Comparison of ENCODE assay signal across 16 cellular contexts in genomic region chr9:129914051-129914450, GRCh38.
A peak's percentile ranks its signal among the peaks of the same experiment; 100 is the strongest.
DNase-seq lines count a peak whose midpoint lies in the region; ATAC-seq and TF ChIP-seq lines count a peak whose summit lies in the region.
"Had no signal": no experiment of that assay in that cellular context is flagged by ENCODE, and none has a peak within 500 bp of the region (broad histone marks: within the 10 kb centered on the region; RNA-seq: fewer than 3 reads in every experiment).

No MANE protein-coding gene starts in this region.

- ATAC-seq in activated T-cell treated with anti-CD3 and anti-CD28 coated beads, Interleukin-2, amount 50 U/mL, for 72 hours (replicated peaks in 1 of 2): no peak
- no peak for ATAC-seq in activated B cell treated with CpG ODN at 0.5 μM for 24 hours (ENCODE audit: low read depth)
- no peak for ATAC-seq in naive thymus-derived CD4-positive, alpha-beta T cell

- H3K36me3 Mint-ChIP-seq in activated T-cell treated with anti-CD3 and anti-CD28 coated beads, Interleukin-2, amount 50 U/mL, for 72 hours (ENCODE audit: insufficient read depth in 2 of 2): peaks cover 16 to 51% of the 10 kb centered on the region in 2 donors
- peaks cover 3 to 73% (median 20%) of the 10 kb centered on the region in 3 donors for H3K36me3 Mint-ChIP-seq in CD8-positive, alpha-beta memory T cell
- peaks cover 78% of the 10 kb centered on the region for H3K36me3 Mint-ChIP-seq in activated B cell treated with CpG ODN at 0.5 μM for 24 hours (ENCODE audit: low read depth)
- peaks cover 5 to 37% (median 28%) of the 10 kb centered on the region in 5 donors for H3K36me3 Mint-ChIP-seq in naive thymus-derived CD4-positive, alpha-beta T cell

- H3K36me3 ChIP-seq in CD8-positive, alpha-beta memory T cell (ENCODE audit: insufficient read depth, low read length): peaks cover 24% of the 10 kb centered on the region
- peaks cover 8 to 53% (median 13%) of the 10 kb centered on the region in 3 experiments for H3K36me3 ChIP-seq in naive thymus-derived CD4-positive, alpha-beta T cell (ENCODE audit: control insufficient read depth in 2 of 3, insufficient read depth in 3 of 3, low read length in 3 of 3)

- peak overlapping the region; percentile 68 for H3K27ac Mint-ChIP-seq in activated T-cell treated with anti-CD3 and anti-CD28 coated beads, Interleukin-2, amount 50 U/mL, for 72 hours
- peak overlapping the region in 7 of 8 donors; percentile 43 to 63 (median 60) for H3K27ac Mint-ChIP-seq in CD8-positive, alpha-beta memory T cell
- H3K27ac Mint-ChIP-seq in activated B cell treated with CpG ODN at 0.5 μM for 24 hours: peak overlapping the region; percentile 30
- H3K27ac Mint-ChIP-seq in naive thymus-derived CD4-positive, alpha-beta T cell: peak overlapping the region in 5 of 9 donors; percentile 22 to 86 (median 53)
- H3K27ac Mint-ChIP-seq: B cell had no signal

- no peaks in the 10 kb centered on the region for H3K27me3 ChIP-seq in CD8-positive, alpha-beta memory T cell (ENCODE audit: insufficient read depth, low read length, poor library complexity, severe bottlenecking)
- H3K27me3 ChIP-seq in naive thymus-derived CD4-positive, alpha-beta T cell (ENCODE audit: control insufficient read depth in 2 of 2, insufficient read depth in 2 of 2, low read length in 2 of 2): no peaks in the 10 kb centered on the region

- intact Hi-C loops in activated B cell treated with CpG ODN at 0.5 μM for 24 hours (cut with micrococcal nuclease): no loop called here
- intact Hi-C loops in naive thymus-derived CD4-positive, alpha-beta T cell (cut with micrococcal nuclease): no loop called here

- peaks cover 29% of the 10 kb centered on the region for H3K4me1 Mint-ChIP-seq in activated T-cell treated with anti-CD3 and anti-CD28 coated beads, Interleukin-2, amount 50 U/mL, for 72 hours (ENCODE audit: low read depth)
- peaks cover 23 to 41% (median 34%) of the 10 kb centered on the region in 3 donors for H3K4me1 Mint-ChIP-seq in CD8-positive, alpha-beta memory T cell
- peaks cover 18% of the 10 kb centered on the region for H3K4me1 Mint-ChIP-seq in activated B cell treated with CpG ODN at 0.5 μM for 24 hours
- peaks cover 6 to 38% (median 20%) of the 10 kb centered on the region in 7 donors for H3K4me1 Mint-ChIP-seq in naive thymus-derived CD4-positive, alpha-beta T cell

- H3K9me3 Mint-ChIP-seq in activated T-cell treated with anti-CD3 and anti-CD28 coated beads, Interleukin-2, amount 50 U/mL, for 72 hours: no peaks in the 10 kb centered on the region
- H3K9me3 Mint-ChIP-seq in CD8-positive, alpha-beta memory T cell: no peaks in the 10 kb centered on the region
- H3K9me3 Mint-ChIP-seq in activated B cell treated with CpG ODN at 0.5 μM for 24 hours: no peaks in the 10 kb centered on the region
- H3K9me3 Mint-ChIP-seq in naive thymus-derived CD4-positive, alpha-beta T cell: peaks cover 0 to 2% (median 0%) of the 10 kb centered on the region in 11 donors

- POLR2A ChIA-PET in CD8-positive, alpha-beta memory T cell (lab: Charles Lee): no interaction called here
- POLR2A ChIA-PET in activated B cell treated with CpG ODN at 0.5 μM for 24 hours (lab: Charles Lee): interaction anchor here (1.0 kb wide), 1 partner anchor 9 kb away, joined by 3 read pairs; no protein-coding TSS in a partner anchor
- POLR2A ChIA-PET in naive thymus-derived CD4-positive, alpha-beta T cell (lab: Charles Lee): interaction anchor here (1.0 to 1.6 kb wide), 2 partner anchors 12 to 22 kb away, joined by 3 to 5 read pairs; no protein-coding TSS in a partner anchor

- DNase-seq in activated T-cell treated with anti-CD3 and anti-CD28 coated beads, Interleukin-2, amount 50 U/mL, for 72 hours: no peak
- DNase-seq in activated T-cell treated with anti-CD3 and anti-CD28 coated beads, Interleukin-2, amount 50 U/mL, for 48 hours: no peak
- no peak for DNase-seq in CD8-positive, alpha-beta memory T cell
- DNase-seq in activated B cell treated with CpG ODN at 0.5 μM for 24 hours (no peak), NCI-H2107 treated with DMSO at 0.1 percent for 48 hours (lab: John Stamatoyannopoulos, UW; ENCODE audit: unreplicated experiment) (no peak), NCI-H526 (lab: John Stamatoyannopoulos, UW) (no peak)
- DNase-seq in naive thymus-derived CD4-positive, alpha-beta T cell: no peak
- DNase-seq in activated CD8-positive, alpha-beta memory T cell treated with anti-CD3 and anti-CD28 coated beads, Interleukin-2, amount 50 U/mL, for 4 hours: no peak
- DNase-seq: DMS 273 treated with DMSO at 0.1 percent for 48 hours, GOT3, MM.1S, NCI-H1105, NCI-H1694 treated with DMSO at 0.1 percent for 48 hours, NCI-H446, NCI-H774 had no signal

- no peaks in the 10 kb centered on the region for H3K4me1 ChIP-seq in CD8-positive, alpha-beta memory T cell (ENCODE audit: insufficient read depth, low read length)
- no peaks in the 10 kb centered on the region for H3K4me1 ChIP-seq in naive thymus-derived CD4-positive, alpha-beta T cell (ENCODE audit: control insufficient read depth in 2 of 2, insufficient read depth in 2 of 2, low read length in 2 of 2)

- no peaks in the 10 kb centered on the region for H3K9me3 ChIP-seq in CD8-positive, alpha-beta memory T cell (ENCODE audit: low read length)
- no peaks in the 10 kb centered on the region for H3K9me3 ChIP-seq in naive thymus-derived CD4-positive, alpha-beta T cell (ENCODE audit: control insufficient read depth in 2 of 3, low read length in 3 of 3)

- H3K4me3 Mint-ChIP-seq in activated T-cell treated with anti-CD3 and anti-CD28 coated beads, Interleukin-2, amount 50 U/mL, for 72 hours: no peak overlapping the region
- no peak overlapping the region for H3K4me3 Mint-ChIP-seq in CD8-positive, alpha-beta memory T cell
- no peak overlapping the region for H3K4me3 Mint-ChIP-seq in activated B cell treated with CpG ODN at 0.5 μM for 24 hours
- H3K4me3 Mint-ChIP-seq in naive thymus-derived CD4-positive, alpha-beta T cell: no peak overlapping the region
- H3K4me3 Mint-ChIP-seq: B cell had no signal

- CTCF ChIA-PET in CD8-positive, alpha-beta memory T cell (lab: Charles Lee): interaction anchor here (1.0 kb wide), 1 partner anchor 11 kb away, joined by 3 read pairs; no protein-coding TSS in a partner anchor
- CTCF ChIA-PET in activated B cell treated with CpG ODN at 0.5 μM for 24 hours (lab: Charles Lee): no interaction called here
- CTCF ChIA-PET in naive thymus-derived CD4-positive, alpha-beta T cell (lab: Charles Lee): interaction anchor here (0.6 kb wide), 1 partner anchor 152 kb away, joined by 3 read pairs; no protein-coding TSS in a partner anchor

- no peak overlapping the region for H3K27ac ChIP-seq in CD8-positive, alpha-beta memory T cell (ENCODE audit: low read depth, low read length)
- H3K27ac ChIP-seq in naive thymus-derived CD4-positive, alpha-beta T cell (ENCODE audit: low read depth, low read length): peak overlapping the region; percentile 14

- TF ChIP-seq CTCF in activated B cell treated with CpG ODN at 0.5 μM for 24 hours (IDR thresholded peaks at IDR 0.05): no peak

- no peaks in the 10 kb centered on the region for H3K27me3 Mint-ChIP-seq in activated T-cell treated with anti-CD3 and anti-CD28 coated beads, Interleukin-2, amount 50 U/mL, for 72 hours (ENCODE audit: low read depth)
- no peaks in the 10 kb centered on the region for H3K27me3 Mint-ChIP-seq in CD8-positive, alpha-beta memory T cell
- H3K27me3 Mint-ChIP-seq in activated B cell treated with CpG ODN at 0.5 μM for 24 hours: no peaks in the 10 kb centered on the region
- H3K27me3 Mint-ChIP-seq in naive thymus-derived CD4-positive, alpha-beta T cell: no peaks in the 10 kb centered on the region
- H3K27me3 Mint-ChIP-seq: B cell had no signal

- no peak overlapping the region for H3K4me3 ChIP-seq in CD8-positive, alpha-beta memory T cell (ENCODE audit: low read length)
- H3K4me3 ChIP-seq in naive thymus-derived CD4-positive, alpha-beta T cell (ENCODE audit: low read length): no peak overlapping the region
